In genomic region chr1:234730542-234731370, GRCh38 we compare ENCODE assay signal across 8 cellular contexts.
DNase-seq lines count a peak whose midpoint lies in the region; ATAC-seq and TF ChIP-seq lines count a peak whose summit lies in the region.

No MANE protein-coding gene starts in this region.

- H3K27me3 Mint-ChIP-seq in progenitor cell of endocrine pancreas (no peaks in the 10 kb centered on the region), chondrocyte (ENCODE audit: low read depth) (no peaks in the 10 kb centered on the region)

- no peaks in the 10 kb centered on the region for H3K36me3 Mint-ChIP-seq in progenitor cell of endocrine pancreas (ENCODE audit: insufficient read depth)
- H3K36me3 Mint-ChIP-seq in chondrocyte (ENCODE audit: low read depth): no peaks in the 10 kb centered on the region

- 74 to 83% (median 82%) methylated on average over 6 of the region's 6 CpGs for WGBS in stomach, 5 donors

- H3K4me3 ChIP-seq in stomach (no peak overlapping the region), foreskin fibroblast (ENCODE audit: low read depth in 1 of 2, low read length in 2 of 2) (no peak overlapping the region)

- no peak overlapping the region for H3K27ac Mint-ChIP-seq in progenitor cell of endocrine pancreas
- no peak overlapping the region for H3K27ac Mint-ChIP-seq in chondrocyte (ENCODE audit: unreplicated experiment)

- DNase-seq in activated CD8-positive, alpha-beta memory T cell treated with anti-CD3 and anti-CD28 coated beads, Interleukin-2, amount 50 U/mL, for 48 hours: peak; percentile 72
- DNase-seq in progenitor cell of endocrine pancreas (ENCODE audit: low spot score, unreplicated experiment): no peak
- DNase-seq in stomach: no peak
- DNase-seq in SKM-1 treated with dmso at 0.1 percent for 144 hours (lab: John Stamatoyannopoulos, UW; ENCODE audit: unreplicated experiment): no peak
- no peak for DNase-seq in chondrocyte (ENCODE audit: low spot score)
- DNase-seq in foreskin fibroblast: no peak

- H3K36me3 ChIP-seq in stomach: no peaks in the 10 kb centered on the region

- H3K9me3 Mint-ChIP-seq in progenitor cell of endocrine pancreas (ENCODE audit: low read depth): no peaks in the 10 kb centered on the region
- no peaks in the 10 kb centered on the region for H3K9me3 Mint-ChIP-seq in chondrocyte (ENCODE audit: low read depth)

- H3K27ac ChIP-seq in stomach: peak overlapping the region in 1 of 5 donors; percentile 8

- peaks cover 23 to 64% (median 40%) of the 10 kb centered on the region in 4 donors for H3K4me1 ChIP-seq in stomach

- no peak for TF ChIP-seq EP300 in stomach (IDR thresholded peaks at IDR 0.05)

- H3K4me3 Mint-ChIP-seq in progenitor cell of endocrine pancreas (ENCODE audit: low read depth) (no peak overlapping the region), chondrocyte (ENCODE audit: unreplicated experiment) (no peak overlapping the region)

- H3K9me3 ChIP-seq in stomach: no peaks in the 10 kb centered on the region

- no peak for TF ChIP-seq POLR2A in stomach (IDR thresholded peaks at IDR 0.05)

- ATAC-seq in GM18868 (IDR thresholded peaks at IDR 0.05; ENCODE audit: unreplicated experiment) (peak; percentile 57), HG03045 (IDR thresholded peaks at IDR 0.05; ENCODE audit: unreplicated experiment) (peak; percentile 43)

- peaks cover 31% of the 10 kb centered on the region for H3K4me1 Mint-ChIP-seq in progenitor cell of endocrine pancreas (ENCODE audit: low read depth)
- H3K4me1 Mint-ChIP-seq in chondrocyte (ENCODE audit: low read depth): peaks cover 34% of the 10 kb centered on the region

- peak; percentile 7 for TF ChIP-seq CTCF in progenitor cell of endocrine pancreas (IDR thresholded peaks at IDR 0.05; ENCODE audit: unreplicated experiment)
- TF ChIP-seq CTCF in stomach (IDR thresholded peaks at IDR 0.05): no peak
- no peak for TF ChIP-seq CTCF in chondrocyte (IDR thresholded peaks at IDR 0.05)
- no peak for TF ChIP-seq CTCF in foreskin fibroblast (IDR thresholded peaks at IDR 0.05; ENCODE audit: low read depth, low read length)

- H3K27me3 ChIP-seq in stomach: no peaks in the 10 kb centered on the region

- intact Hi-C loops in stomach (cut with DNase I; ENCODE audit: low total_unique reads): no loop called here
